23 cellular contexts compared by ENCODE assay signal in the genomic region with DNA sequence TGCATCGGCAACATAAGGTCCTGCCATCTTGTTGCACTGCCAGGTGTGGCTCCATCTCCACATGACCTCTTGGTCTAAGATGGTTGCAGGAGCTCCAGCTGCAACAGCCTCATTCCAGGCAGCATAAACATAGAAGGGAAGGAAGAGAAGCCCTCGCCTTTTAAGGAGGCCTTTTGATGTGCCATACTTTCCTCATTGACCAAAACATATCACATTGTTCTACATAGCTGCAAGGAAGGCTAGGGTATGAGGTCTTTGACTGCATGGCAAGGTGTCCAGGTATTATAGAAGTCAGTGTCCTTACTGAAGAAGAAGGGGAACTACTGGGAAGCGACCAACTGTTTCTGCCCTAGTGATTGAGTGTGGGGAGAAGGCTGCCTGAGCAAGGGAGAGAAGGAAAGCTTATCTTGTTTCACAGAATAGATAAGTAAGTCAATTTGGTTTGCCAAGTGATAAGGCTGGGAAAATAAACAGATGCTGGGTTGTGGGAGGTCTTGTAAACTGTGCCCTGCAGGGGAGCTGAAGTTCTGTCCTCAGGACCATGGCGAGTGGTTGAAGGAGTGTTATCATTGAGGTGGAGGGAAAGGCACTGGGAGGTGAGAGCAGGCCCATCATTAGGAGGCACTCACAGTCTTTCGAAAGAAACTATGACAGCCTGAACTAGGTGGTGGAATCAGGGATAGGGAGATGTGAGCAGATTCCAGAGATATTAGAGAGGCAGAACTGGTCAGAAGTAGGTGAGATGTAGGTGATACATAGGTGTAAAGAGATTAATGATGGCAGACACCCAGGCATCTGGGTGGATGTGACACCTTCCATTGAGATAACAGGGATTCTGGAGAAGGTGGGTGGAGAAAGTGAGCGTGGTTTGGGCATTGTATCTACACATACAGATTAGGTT.
DNase-seq lines count a peak whose midpoint lies in the region; ATAC-seq, FAIRE-seq and TF ChIP-seq lines count a peak whose summit lies in the region.
"Had no signal": no experiment of that assay in that cellular context is flagged by ENCODE, and none has a peak within 500 bp of the region (broad histone marks: within the 10 kb centered on the region; RNA-seq: fewer than 3 reads in every experiment).

No MANE protein-coding gene starts in this region.

- H3K9me3 Mint-ChIP-seq in GM23338 (peaks cover 8% of the 10 kb centered on the region), endodermal cell (peaks cover 9% of the 10 kb centered on the region), nephron progenitor cell (peaks cover 5% of the 10 kb centered on the region)
- H3K9me3 Mint-ChIP-seq: IgD-negative memory B cell had no signal

- no peaks in the 10 kb centered on the region for H3K79me2 ChIP-seq in GM23338 (replicated peaks; ENCODE audit: insufficient read depth)

- H3K9me3 ChIP-seq in endodermal cell (ENCODE audit: control insufficient read depth, low read length) (no peaks in the 10 kb centered on the region), pancreas (no peaks in the 10 kb centered on the region)

- H4K20me1 ChIP-seq in GM23338 (replicated peaks; ENCODE audit: insufficient read depth), result no peaks in the 10 kb centered on the region
- H4K20me1 ChIP-seq: BLaER1 had no signal

- TF ChIP-seq CTCF in GM23338 (conservative IDR thresholded peaks at IDR 0.05; ENCODE audit: low read depth in 2 of 2) (peak in 1 of 2 experiments; percentile 22; a peak in 1 of 4 replicates), endodermal cell (conservative IDR thresholded peaks at IDR 0.05) (no peak), pancreas (IDR thresholded peaks at IDR 0.05) (no peak), nephron progenitor cell (IDR thresholded peaks at IDR 0.05) (no peak)

- H3K4me3 Mint-ChIP-seq in GM23338 (no peak overlapping the region), endodermal cell (no peak overlapping the region), nephron progenitor cell (no peak overlapping the region)
- H3K4me3 Mint-ChIP-seq: CD4-positive, CD25-positive, alpha-beta regulatory T cell; IgD-negative memory B cell had no signal

- H3K9me2 ChIP-seq in GM23338 (ENCODE audit: insufficient read depth), result peaks cover 12% of the 10 kb centered on the region; the same call in 1 of the 2 replicates

- H3K36me3 ChIP-seq in GM23338 (ENCODE audit: insufficient read depth), result no peaks in the 10 kb centered on the region
- H3K36me3 ChIP-seq in endodermal cell (ENCODE audit: control insufficient read depth, insufficient read depth, low read length), result no peaks in the 10 kb centered on the region
- H3K36me3 ChIP-seq in pancreas, result no peaks in the 10 kb centered on the region
- H3K36me3 ChIP-seq: BLaER1, Peyer's patch had no signal

- no peak for FAIRE-seq in pancreas (lab: Jason Lieb, UNC)
- FAIRE-seq: A204.1, D721Med, G401.6, GM12878 had no signal

- peaks cover 5% of the 10 kb centered on the region for H3K27me3 Mint-ChIP-seq in GM23338 (ENCODE audit: insufficient read depth, low read depth, poor library complexity)
- H3K27me3 Mint-ChIP-seq in endodermal cell (ENCODE audit: insufficient read depth), result peaks cover 68% of the 10 kb centered on the region
- peaks cover 28% of the 10 kb centered on the region for H3K27me3 Mint-ChIP-seq in nephron progenitor cell (ENCODE audit: low read depth, poor library complexity)
- H3K27me3 Mint-ChIP-seq: CD4-positive, CD25-positive, alpha-beta regulatory T cell had no signal

- H3K36me3 Mint-ChIP-seq in GM23338 (ENCODE audit: low read depth), result peaks cover 8% of the 10 kb centered on the region
- H3K36me3 Mint-ChIP-seq in endodermal cell (ENCODE audit: low read depth), result peaks cover 2% of the 10 kb centered on the region
- no peaks in the 10 kb centered on the region for H3K36me3 Mint-ChIP-seq in nephron progenitor cell (ENCODE audit: low read depth)
- H3K36me3 Mint-ChIP-seq: CD4-positive, CD25-positive, alpha-beta regulatory T cell; IgD-negative memory B cell had no signal

- H2AFZ ChIP-seq in GM23338, result peak overlapping the region; percentile 23; the same call in 1 of the 2 replicates

- H3K4me3 ChIP-seq in GM23338, result no peak overlapping the region
- H3K4me3 ChIP-seq in endodermal cell (ENCODE audit: low read length), result no peak overlapping the region
- no peak overlapping the region for H3K4me3 ChIP-seq in pancreas
- H3K4me3 ChIP-seq: BLaER1, GM12878, Peyer's patch, SK-N-MC had no signal

- no peak overlapping the region for H3K4me2 ChIP-seq in GM23338
- H3K4me2 ChIP-seq: BLaER1, KMS-11 had no signal

- WGBS in endodermal cell (ENCODE audit: insufficient coverage in 1 of 2, insufficient read length in 1 of 2), 2 experiments, result 51 to 62% methylated on average over 4 of the region's 6 CpGs
- 34% methylated on average over 6 of the region's 6 CpGs for WGBS in pancreas, 2 donors

- H3K27ac Mint-ChIP-seq in GM23338 (peak overlapping the region; percentile 25; the same call in 1 of the 2 replicates), endodermal cell (no peak overlapping the region), nephron progenitor cell (no peak overlapping the region)
- H3K27ac Mint-ChIP-seq: CD4-positive, CD25-positive, alpha-beta regulatory T cell had no signal

- peaks cover 40% of the 10 kb centered on the region for H3K4me1 ChIP-seq in GM23338 (ENCODE audit: insufficient read depth)
- H3K4me1 ChIP-seq in endodermal cell (ENCODE audit: control insufficient read depth, insufficient read depth, low read length), result peaks cover 3% of the 10 kb centered on the region
- H3K4me1 ChIP-seq in pancreas, result peaks cover 0 to 7% (median 4%) of the 10 kb centered on the region in 3 donors
- H3K4me1 ChIP-seq: BLaER1, Peyer's patch had no signal

- intact Hi-C loops in pancreas (cut with DNase I), result no loop called here

- H3K9ac ChIP-seq in endodermal cell (ENCODE audit: extremely low read depth, low read length, poor library complexity, severe bottlenecking), result no peak overlapping the region
- H3K9ac ChIP-seq: BLaER1, KMS-11 had no signal

- H3K4me1 Mint-ChIP-seq in GM23338 (peaks cover 42% of the 10 kb centered on the region), endodermal cell (peaks cover 47% of the 10 kb centered on the region), nephron progenitor cell (no peaks in the 10 kb centered on the region)
- H3K4me1 Mint-ChIP-seq: CD4-positive, CD25-positive, alpha-beta regulatory T cell; IgD-negative memory B cell had no signal

- DNase-seq in GM23338 (ENCODE audit: low spot score) (no peak), OCI-M1 (lab: John Stamatoyannopoulos, UW) (peak; percentile 4), endodermal cell (peak; percentile 89), pancreas (peak in 3 of 6 donors; percentile 50 to 80 (median 78)), NOMO-1 (lab: John Stamatoyannopoulos, UW; ENCODE audit: unreplicated experiment in 2 of 2) (no peak), NK-92 (lab: John Stamatoyannopoulos, UW; ENCODE audit: unreplicated experiment) (no peak), nephron progenitor cell (no peak)
- DNase-seq in stimulated activated CD8-positive, alpha-beta memory T cell treated with anti-CD3 and anti-CD28 coated beads, Interleukin-4, amount 100 ng/mL, for 48 hours, result no peak
- DNase-seq: CD4-positive, CD25-positive, alpha-beta regulatory T cell; GOT3; MM.1S; NCI-H2029; NCI-H526 treated with DMSO at 0.1 percent for 48 hours; Peyer's patch; SHP77 treated with DMSO at 0.1 percent for 48 hours had no signal

- H3K27ac ChIP-seq in GM23338 (ENCODE audit: low read depth), result no peak overlapping the region
- no peak overlapping the region for H3K27ac ChIP-seq in endodermal cell (ENCODE audit: low read depth, low read length)
- H3K27ac ChIP-seq in pancreas, result peak overlapping the region in 2 of 4 donors; percentile 14 to 28
- H3K27ac ChIP-seq: BLaER1, KMS-11, Peyer's patch, SK-N-MC had no signal

- H3K27me3 ChIP-seq in GM23338 (ENCODE audit: insufficient read depth), result no peaks in the 10 kb centered on the region
- H3K27me3 ChIP-seq in endodermal cell (ENCODE audit: control insufficient read depth, insufficient read depth, low read length, poor library complexity, severe bottlenecking), result peaks cover 32% of the 10 kb centered on the region
- H3K27me3 ChIP-seq in pancreas, result no peaks in the 10 kb centered on the region
- H3K27me3 ChIP-seq: BLaER1, Peyer's patch had no signal

- ATAC-seq in GM23338, result no peak
- ATAC-seq in pancreas, result peak; percentile 87 to 90 (median 88)
- ATAC-seq: GM12878 had no signal

- H3F3A ChIP-seq in GM23338 (replicated peaks; ENCODE audit: low read depth), result no peaks in the 10 kb centered on the region; the same call in 1 of the 2 replicates

TF ChIP-seq in GM23338, 12 proteins besides CTCF, POLR2A, EP300 and RAD21:
- TF ChIP-seq STAT1 (IDR thresholded peaks at IDR 0.05; ENCODE audit: unreplicated experiment) (no peak), ZNF114 (CRISPR knock-in tag; IDR thresholded peaks at IDR 0.05) (no peak), EZH2 (IDR thresholded peaks at IDR 0.05; ENCODE audit: low read depth, unreplicated experiment) (no peak)

Comparison
In these comparisons a context has a peak if more than half of its experiments do, and no peak if none do; other contexts are left out.
1. DNase-seq: peak in OCI-M1 (single experiment) and endodermal cell (single experiment); none in GM23338 (single experiment), NOMO-1 (0 of 2), NK-92 (single experiment), stimulated activated CD8-positive, alpha-beta memory T cell treated with anti-CD3 and anti-CD28 coated beads, Interleukin-4, amount 100 ng/mL, for 48 hours (single experiment) and nephron progenitor cell (single experiment).